In genomic region chr6:32894085-32895005, GRCh38 we compare ENCODE assay signal across 1 cellular context.
A peak's percentile ranks its signal among the peaks of the same experiment; 100 is the strongest.
TF ChIP-seq lines count a peak whose summit lies in the region.

No MANE protein-coding gene starts in this region.

TF ChIP-seq in HEK293, 187 proteins besides CTCF, POLR2A, EP300 and RAD21 (continued from another document and continues in another):
- TF ChIP-seq ZNF362 (tag by site-specific recombination; IDR thresholded peaks at IDR 0.05), result no peak
- peak; percentile 61 for TF ChIP-seq ZNF660 (tag by site-specific recombination; IDR thresholded peaks at IDR 0.05)
- peak; percentile 90 for TF ChIP-seq ZXDB (tag by site-specific recombination; IDR thresholded peaks at IDR 0.05)
- TF ChIP-seq ZNF707 (tag by site-specific recombination; IDR thresholded peaks at IDR 0.05), result no peak
- no peak for TF ChIP-seq ZNF132 (tag by site-specific recombination; IDR thresholded peaks at IDR 0.05; ENCODE audit: borderline replicate concordance)
- no peak for TF ChIP-seq ZNF184 (tag by site-specific recombination; IDR thresholded peaks at IDR 0.05)
- TF ChIP-seq OVOL3 (tag by site-specific recombination; IDR thresholded peaks at IDR 0.05), result no peak
- no peak for TF ChIP-seq RBAK (tag by site-specific recombination; IDR thresholded peaks at IDR 0.05)
- TF ChIP-seq ZNF24 (tag by site-specific recombination; IDR thresholded peaks at IDR 0.05), result no peak
- TF ChIP-seq ZNF112 (tag by site-specific recombination; IDR thresholded peaks at IDR 0.05), result no peak
- peak; percentile 44; the same call in 1 of the 2 replicates for TF ChIP-seq PRDM1 (tag by site-specific recombination; IDR thresholded peaks at IDR 0.05)
- no peak for TF ChIP-seq ZNF426 (tag by site-specific recombination; IDR thresholded peaks at IDR 0.05)
- TF ChIP-seq, protein P1, sequence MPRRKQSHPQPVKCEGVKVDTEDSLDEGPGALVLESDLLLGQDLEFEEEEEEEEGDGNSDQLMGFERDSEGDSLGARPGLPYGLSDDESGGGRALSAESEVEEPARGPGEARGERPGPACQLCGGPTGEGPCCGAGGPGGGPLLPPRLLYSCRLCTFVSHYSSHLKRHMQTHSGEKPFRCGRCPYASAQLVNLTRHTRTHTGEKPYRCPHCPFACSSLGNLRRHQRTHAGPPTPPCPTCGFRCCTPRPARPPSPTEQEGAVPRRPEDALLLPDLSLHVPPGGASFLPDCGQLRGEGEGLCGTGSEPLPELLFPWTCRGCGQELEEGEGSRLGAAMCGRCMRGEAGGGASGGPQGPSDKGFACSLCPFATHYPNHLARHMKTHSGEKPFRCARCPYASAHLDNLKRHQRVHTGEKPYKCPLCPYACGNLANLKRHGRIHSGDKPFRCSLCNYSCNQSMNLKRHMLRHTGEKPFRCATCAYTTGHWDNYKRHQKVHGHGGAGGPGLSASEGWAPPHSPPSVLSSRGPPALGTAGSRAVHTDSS (tag by site-specific recombination; IDR thresholded peaks at IDR 0.05), result no peak
- no peak for TF ChIP-seq ZNF785 (tag by site-specific recombination; IDR thresholded peaks at IDR 0.05)
- TF ChIP-seq ZNF677 (tag by site-specific recombination; IDR thresholded peaks at IDR 0.05), result no peak
- no peak for TF ChIP-seq YY2 (tag by site-specific recombination; IDR thresholded peaks at IDR 0.05)
- TF ChIP-seq, protein P2, sequence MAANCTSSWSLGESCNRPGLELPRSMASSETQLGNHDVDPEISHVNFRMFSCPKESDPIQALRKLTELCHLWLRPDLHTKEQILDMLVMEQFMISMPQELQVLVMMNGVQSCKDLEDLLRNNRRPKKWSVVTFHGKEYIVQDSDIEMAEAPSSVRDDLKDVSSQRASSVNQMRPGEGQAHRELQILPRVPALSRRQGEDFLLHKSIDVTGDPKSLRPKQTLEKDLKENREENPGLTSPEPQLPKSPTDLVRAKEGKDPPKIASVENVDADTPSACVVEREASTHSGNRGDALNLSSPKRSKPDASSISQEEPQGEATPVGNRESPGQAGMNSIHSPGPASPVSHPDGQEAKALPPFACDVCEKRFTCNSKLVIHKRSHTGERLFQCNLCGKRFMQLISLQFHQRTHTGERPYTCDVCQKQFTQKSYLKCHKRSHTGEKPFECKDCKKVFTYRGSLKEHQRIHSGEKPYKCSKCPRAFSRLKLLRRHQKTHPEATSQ (tag by site-specific recombination; IDR thresholded peaks at IDR 0.05), result no peak
- TF ChIP-seq ZNF23 (tag by site-specific recombination; IDR thresholded peaks at IDR 0.05; ENCODE audit: borderline replicate concordance), result no peak
- TF ChIP-seq ZNF501 (tag by site-specific recombination; IDR thresholded peaks at IDR 0.05), result peak; percentile 87
- TF ChIP-seq, protein P3, sequence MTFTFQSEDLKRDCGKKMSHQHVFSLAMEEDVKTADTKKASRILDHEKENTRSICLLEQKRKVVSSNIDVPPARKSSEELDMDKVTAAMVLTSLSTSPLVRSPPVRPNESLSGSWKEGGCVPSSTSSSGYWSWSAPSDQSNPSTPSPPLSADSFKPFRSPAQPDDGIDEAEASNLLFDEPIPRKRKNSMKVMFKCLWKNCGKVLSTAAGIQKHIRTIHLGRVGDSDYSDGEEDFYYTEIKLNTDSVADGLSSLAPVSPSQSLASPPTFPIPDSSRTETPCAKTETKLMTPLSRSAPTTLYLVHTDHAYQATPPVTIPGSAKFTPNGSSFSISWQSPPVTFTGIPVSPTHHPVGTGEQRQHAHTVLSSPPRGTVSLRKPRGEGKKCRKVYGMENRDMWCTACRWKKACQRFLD (tag by site-specific recombination; IDR thresholded peaks at IDR 0.05), result no peak
- TF ChIP-seq ZNF776 (tag by site-specific recombination; IDR thresholded peaks at IDR 0.05; ENCODE audit: borderline replicate concordance), result no peak
- TF ChIP-seq ZNF560 (tag by site-specific recombination; IDR thresholded peaks at IDR 0.05; ENCODE audit: borderline replicate concordance), result no peak
- TF ChIP-seq MEIS1 (CRISPR knock-in tag; IDR thresholded peaks at IDR 0.05; ENCODE audit: borderline replicate concordance), result no peak
- TF ChIP-seq ZNF10 (tag by site-specific recombination; IDR thresholded peaks at IDR 0.05), result 0 out of 2 replicates have a peak, but pooled peaks have one; percentile 34
- peak; percentile 48; the same call in 1 of the 2 replicates for TF ChIP-seq REST (tag by site-specific recombination; IDR thresholded peaks at IDR 0.05)
- no peak for TF ChIP-seq TCF7L2 (IDR thresholded peaks at IDR 0.05; ENCODE audit: borderline replicate concordance, low read depth, low read length)
- TF ChIP-seq ZNF274 (IDR thresholded peaks at IDR 0.05; ENCODE audit: low read length), result no peak
- no peak for TF ChIP-seq ZNF274 (tag by site-specific recombination; IDR thresholded peaks at IDR 0.05; ENCODE audit: borderline replicate concordance)
- peak; percentile 36 for TF ChIP-seq ZNF629 (tag by site-specific recombination; IDR thresholded peaks at IDR 0.05)
- TF ChIP-seq ZNF626 (tag by site-specific recombination; IDR thresholded peaks at IDR 0.05), result no peak
- no peak for TF ChIP-seq ZNF121 (tag by site-specific recombination; IDR thresholded peaks at IDR 0.05)
- TF ChIP-seq ZNF449 (tag by site-specific recombination; IDR thresholded peaks at IDR 0.05), result no peak
- no peak for TF ChIP-seq ZNF777 (tag by site-specific recombination; IDR thresholded peaks at IDR 0.05; ENCODE audit: borderline replicate concordance)
- no peak for TF ChIP-seq PRDM2 (tag by site-specific recombination; IDR thresholded peaks at IDR 0.05; ENCODE audit: borderline replicate concordance)
- 0 out of 2 replicates have a peak, but pooled peaks have one; percentile 56 for TF ChIP-seq ZSCAN30 (tag by site-specific recombination; IDR thresholded peaks at IDR 0.05)
- no peak for TF ChIP-seq HOXD13 (CRISPR knock-in tag; IDR thresholded peaks at IDR 0.05; ENCODE audit: borderline replicate concordance)
- TF ChIP-seq ZNF792 (tag by site-specific recombination; IDR thresholded peaks at IDR 0.05), result no peak
- no peak for TF ChIP-seq ZNF521 (tag by site-specific recombination; IDR thresholded peaks at IDR 0.05)
- TF ChIP-seq ZNF223 (tag by site-specific recombination; IDR thresholded peaks at IDR 0.05), result no peak
- TF ChIP-seq ZNF623 (tag by site-specific recombination; IDR thresholded peaks at IDR 0.05), result no peak
- no peak for TF ChIP-seq KLF7 (tag by site-specific recombination; IDR thresholded peaks at IDR 0.05; ENCODE audit: borderline replicate concordance)
- TF ChIP-seq YY1 (tag by site-specific recombination; IDR thresholded peaks at IDR 0.05), result peak; percentile 57
- no peak for TF ChIP-seq ZNF133 (tag by site-specific recombination; IDR thresholded peaks at IDR 0.05)
- TF ChIP-seq ZNF473 (tag by site-specific recombination; IDR thresholded peaks at IDR 0.05), result no peak
- TF ChIP-seq ZNF791 (tag by site-specific recombination; IDR thresholded peaks at IDR 0.05), result no peak
- TF ChIP-seq BCL6B (tag by site-specific recombination; IDR thresholded peaks at IDR 0.05), result no peak
- TF ChIP-seq KLF8 (tag by site-specific recombination; IDR thresholded peaks at IDR 0.05), result peak; percentile 93
- peak; percentile 73 for TF ChIP-seq ZNF600 (tag by site-specific recombination; IDR thresholded peaks at IDR 0.05)
- peak; percentile 68 for TF ChIP-seq SP7 (tag by site-specific recombination; IDR thresholded peaks at IDR 0.05)
- TF ChIP-seq ZNF37A (tag by site-specific recombination; IDR thresholded peaks at IDR 0.05), result no peak
- no peak for TF ChIP-seq ZNF843 (tag by site-specific recombination; IDR thresholded peaks at IDR 0.05)
